In the genomic region with DNA sequence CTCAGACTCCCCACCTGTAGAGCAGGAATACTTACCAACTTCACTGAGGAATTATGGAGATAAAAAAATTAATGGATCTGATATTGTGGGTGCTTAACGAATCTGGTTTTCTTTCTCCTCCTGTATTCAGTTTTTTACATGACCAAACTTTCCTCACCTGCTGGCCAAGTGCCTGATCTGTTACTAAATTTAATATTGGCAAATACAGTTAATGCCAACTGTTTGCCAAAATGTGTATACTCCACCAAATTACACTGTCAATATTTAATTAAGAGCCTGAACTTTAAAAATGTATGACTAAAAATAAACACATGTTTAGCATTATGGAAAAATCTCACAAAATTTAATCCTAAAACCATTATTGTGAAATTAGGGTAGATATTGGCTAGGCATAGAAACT, we compare ENCODE assay signal across 15 cellular contexts. TPM values are rescaled to one million over a fixed set of nuclear protein-coding genes. Genes with fewer than 3 reads are reported as not detected.
DNase-seq lines count a peak whose midpoint lies in the region; ATAC-seq and TF ChIP-seq lines count a peak whose summit lies in the region.
"Had no signal": no experiment of that assay in that cellular context is flagged by ENCODE, and none has a peak within 500 bp of the region (broad histone marks: within the 10 kb centered on the region; RNA-seq: fewer than 3 reads in every experiment).

No MANE protein-coding gene starts in this region.

- H3K36me3 ChIP-seq in HUES48 (ENCODE audit: control insufficient read depth, insufficient read depth, low read length), result peaks cover 31% of the 10 kb centered on the region; the same call in 1 of the 2 replicates
- peaks cover 67% of the 10 kb centered on the region for H3K36me3 ChIP-seq in WERI-Rb-1
- H3K36me3 ChIP-seq in gastrocnemius medialis, result no peaks in the 10 kb centered on the region
- no peaks in the 10 kb centered on the region for H3K36me3 ChIP-seq in thyroid gland
- H3K36me3 ChIP-seq: left lung had no signal

- TF ChIP-seq CTCF in WERI-Rb-1 (IDR thresholded peaks at IDR 0.05; ENCODE audit: low read depth, low read length), result no peak
- TF ChIP-seq CTCF in fibroblast of the aortic adventitia (IDR thresholded peaks at IDR 0.05; ENCODE audit: insufficient read depth, low read length), result no peak
- TF ChIP-seq CTCF in gastrocnemius medialis (IDR thresholded peaks at IDR 0.05 in 4 of 5, conservative IDR thresholded peaks at IDR 0.05 in 1 of 5), result no peak
- TF ChIP-seq CTCF in thyroid gland (IDR thresholded peaks at IDR 0.05), result no peak

- TF ChIP-seq POLR2A in gastrocnemius medialis (IDR thresholded peaks at IDR 0.05), result no peak
- TF ChIP-seq POLR2A in thyroid gland (IDR thresholded peaks at IDR 0.05), result no peak

- H3K4me3 ChIP-seq in HUES48 (ENCODE audit: low read depth, low read length) (peak overlapping the region; percentile 5; the same call in 1 of the 2 replicates), WERI-Rb-1 (ENCODE audit: low read depth, low read length) (peak overlapping the region; percentile 96), fibroblast of the aortic adventitia (ENCODE audit: low read depth, low read length) (peak overlapping the region; percentile 84), gastrocnemius medialis (no peak overlapping the region), thyroid gland (replicated peaks in 1 of 3) (no peak overlapping the region)
- H3K4me3 ChIP-seq: SJSA1 had no signal

- in situ Hi-C loops in gastrocnemius medialis (cut with MboI; ENCODE audit: low sequenced_read_pairs in 4 of 4), result loop anchor here in 1 of 4 donors (25.0 kb wide), 1 partner anchor 528 kb away; a partner anchor contains a TSS

- WGBS in thyroid gland, 2 donors, result 71 to 90% methylated on average over 1 of the region's 1 CpG

- ATAC-seq in gastrocnemius medialis (no peak), HG02642 (IDR thresholded peaks at IDR 0.05; ENCODE audit: poor library complexity, unreplicated experiment) (no peak)
- ATAC-seq: left lung had no signal

- H3K4me1 ChIP-seq in HUES48 (ENCODE audit: control insufficient read depth, insufficient read depth, low read length) (peaks cover 17% of the 10 kb centered on the region), gastrocnemius medialis (peaks cover 44 to 48% of the 10 kb centered on the region in 2 donors), thyroid gland (peaks cover 8 to 25% of the 10 kb centered on the region in 2 donors)

- H3K9ac ChIP-seq in HUES48 (ENCODE audit: low read depth, low read length), result no peak overlapping the region

- H3K27ac ChIP-seq in HUES48 (ENCODE audit: low read depth, low read length), result no peak overlapping the region
- peak overlapping the region; percentile 96 for H3K27ac ChIP-seq in WERI-Rb-1
- peak overlapping the region in 3 of 4 donors; percentile 90 to 100 (median 96) for H3K27ac ChIP-seq in gastrocnemius medialis
- H3K27ac ChIP-seq in thyroid gland, result no peak overlapping the region
- H3K27ac ChIP-seq: dorsolateral prefrontal cortex, left lung, SJSA1, spleen had no signal

- no peaks in the 10 kb centered on the region for H3K27me3 ChIP-seq in HUES48 (ENCODE audit: control insufficient read depth, insufficient read depth, low read length)
- H3K27me3 ChIP-seq in WERI-Rb-1 (ENCODE audit: insufficient read depth, low read depth, severe bottlenecking), result no peaks in the 10 kb centered on the region
- H3K27me3 ChIP-seq in gastrocnemius medialis, result no peaks in the 10 kb centered on the region
- H3K27me3 ChIP-seq in thyroid gland, result no peaks in the 10 kb centered on the region
- H3K27me3 ChIP-seq: dorsolateral prefrontal cortex, left lung, SJSA1, spleen had no signal

- DNase-seq in WERI-Rb-1 (no peak), fibroblast of the aortic adventitia (ENCODE audit: low read depth) (no peak), gastrocnemius medialis (no peak), thyroid gland (no peak), hypothalamus (lab: John Stamatoyannopoulos, UW) (no peak)
- DNase-seq: activated CD8-positive, alpha-beta memory T cell treated with anti-CD3 and anti-CD28 coated beads, Interleukin-2, amount 50 U/mL, for 48 hours; dorsolateral prefrontal cortex; left lung; NCI-H1694 treated with DMSO at 0.1 percent for 48 hours; NCI-H774; occipital lobe; spleen had no signal

- intact Hi-C loops in gastrocnemius medialis (cut with DNase I; ENCODE audit: low total_unique reads), result no loop called here
- intact Hi-C loops in thyroid gland (cut with DNase I), result no loop called here

- H3K9me3 ChIP-seq in HUES48 (ENCODE audit: control insufficient read depth, insufficient read depth, low read length) (no peaks in the 10 kb centered on the region), WERI-Rb-1 (ENCODE audit: severe bottlenecking) (no peaks in the 10 kb centered on the region), gastrocnemius medialis (no peaks in the 10 kb centered on the region), thyroid gland (no peaks in the 10 kb centered on the region)
- H3K9me3 ChIP-seq: left lung, SJSA1, spleen had no signal

RNA-seq across cellular contexts. Expression of a gene that starts 3.3 kb away (rescaled TPM):
- total RNA-seq in fibroblast of the aortic adventitia (ENCODE audit: low replicate concordance), result 18.6 and 35.0 TPM in 2 replicates
- total RNA-seq in gastrocnemius medialis, result 10 to 100 TPM in 3 of 4 donors, 1 to 10 TPM in 1; 8.3 to 26.7 (median 13.0) TPM
- 10 to 100 TPM; 46.5 to 68.9 (median 50.2) TPM for total RNA-seq in thyroid gland

Comparison
In these comparisons a context has a peak if more than half of its experiments do, and no peak if none do; other contexts are left out.
1. H3K27ac ChIP-seq: peak in WERI-Rb-1 (single experiment) and gastrocnemius medialis (3 of 4); none in HUES48 (single experiment) and thyroid gland (0 of 3).
2. H3K4me3 ChIP-seq: peak in HUES48 (single experiment), WERI-Rb-1 (single experiment) and fibroblast of the aortic adventitia (single experiment); none in gastrocnemius medialis (0 of 4) and thyroid gland (0 of 3).